Comparison of ENCODE assay signal across 1 cellular context in genomic region chr16:88515925-88516324, GRCh38.
TF ChIP-seq lines count a peak whose summit lies in the region.

No MANE protein-coding gene starts in this region.

TF ChIP-seq in K562, 482 proteins besides CTCF, POLR2A, EP300 and RAD21:
- TF ChIP-seq FOXK2 (conservative IDR thresholded peaks at IDR 0.05 in 1 of 2, IDR thresholded peaks at IDR 0.05 in 1 of 2; ENCODE audit: low read depth in 2 of 2) (no peak), BCOR (IDR thresholded peaks at IDR 0.05) (peak; percentile 72), IRF2 (CRISPR knock-in tag; IDR thresholded peaks at IDR 0.05) (no peak), ADNP (tag; IDR thresholded peaks at IDR 0.05) (0 out of 2 replicates have a peak, but pooled peaks have one; percentile 49), NR2C2 (CRISPR knock-in tag; IDR thresholded peaks at IDR 0.05) (no peak), NR2C2 (tag; IDR thresholded peaks at IDR 0.05) (no peak), HINFP (tag; conservative IDR thresholded peaks at IDR 0.05; ENCODE audit: low read depth) (no peak), SMAD2 (IDR thresholded peaks at IDR 0.05; ENCODE audit: low read depth, low read length) (no peak), NR3C1 (CRISPR knock-in tag; IDR thresholded peaks at IDR 0.05) (no peak), ATF4 (CRISPR knock-in tag; IDR thresholded peaks at IDR 0.05) (no peak), ZNF23 (CRISPR knock-in tag; IDR thresholded peaks at IDR 0.05) (no peak), CHD4 (IDR thresholded peaks at IDR 0.05; ENCODE audit: insufficient read depth, insufficient replicate concordance, low read depth, low read length, poor library complexity, severe bottlenecking) (peak; percentile 34), KDM1A (IDR thresholded peaks at IDR 0.05) (peak in 1 of 2 experiments; percentile 43; a peak in 1 of 4 replicates)
